ENCODE assay signal across 18 cellular contexts in the genomic region with DNA sequence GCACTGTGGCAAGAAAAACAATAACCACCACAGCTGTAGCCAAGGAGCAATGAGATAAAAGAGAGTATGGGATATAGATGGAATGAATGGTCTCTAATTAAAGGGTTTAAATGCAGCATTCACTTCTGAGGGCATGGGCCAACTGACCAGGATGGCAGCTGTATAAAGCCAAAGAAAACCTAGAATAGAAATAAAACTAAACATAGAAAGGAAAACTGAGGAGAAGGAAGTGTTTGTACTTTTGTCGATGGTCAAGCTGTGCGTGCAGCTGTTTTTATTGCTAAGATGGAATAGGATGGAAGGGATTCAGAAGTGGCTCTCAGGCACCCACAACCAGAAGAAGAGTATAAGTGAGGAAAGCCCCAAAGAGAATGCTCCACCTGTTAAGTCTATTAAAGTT. TPM values are rescaled to one million over a fixed set of nuclear protein-coding genes. Genes with fewer than 3 reads are reported as not detected.
DNase-seq lines count a peak whose midpoint lies in the region; ATAC-seq lines count a peak whose summit lies in the region.
"Had no signal": no experiment of that assay in that cellular context is flagged by ENCODE, and none has a peak within 500 bp of the region (broad histone marks: within the 10 kb centered on the region; RNA-seq: fewer than 3 reads in every experiment).

No MANE protein-coding gene starts in this region.

- peak overlapping the region; percentile 52 for H3K27ac ChIP-seq in neuronal stem cell (replicated peaks; ENCODE audit: low read length)
- H3K27ac ChIP-seq: BLaER1, C4-2B had no signal

- H3K23ac ChIP-seq in neuronal stem cell (ENCODE audit: low read depth, low read length, poor library complexity): no peak overlapping the region

- no peak overlapping the region for H2AFZ ChIP-seq in neuronal stem cell (ENCODE audit: low read length)

- H3K14ac ChIP-seq in neuronal stem cell (ENCODE audit: low read length): no peak overlapping the region

- no peak overlapping the region for H3K4ac ChIP-seq in neuronal stem cell (ENCODE audit: low read length)

- H2BK120ac ChIP-seq in neuronal stem cell (ENCODE audit: low read depth, low read length): no peak overlapping the region

- H3K36me3 ChIP-seq in neuronal stem cell (replicated peaks in 1 of 2; ENCODE audit: control insufficient read depth in 2 of 2, insufficient read depth in 2 of 2, low read length in 2 of 2): peaks cover 4 to 14% of the 10 kb centered on the region in 2 donors

- no peaks in the 10 kb centered on the region for H3K27me3 ChIP-seq in neuronal stem cell (ENCODE audit: control insufficient read depth in 3 of 3, insufficient read depth in 3 of 3, low read depth in 1 of 3, low read length in 3 of 3)
- H3K27me3 ChIP-seq: BLaER1 had no signal

- ATAC-seq in stimulated activated naive B cell treated with anti-CD40 and anti-IgM and Interleukin-4, amounts not matched to agents 10 μg/mL and 1 μg/mL and 100 μg/mL, for 72 hours (replicated peaks): no peak
- no peak for ATAC-seq in GM18519 (IDR thresholded peaks at IDR 0.05; ENCODE audit: low FRiP score, unreplicated experiment)
- ATAC-seq: CD8-positive, alpha-beta T cell; GM12878 had no signal

- H3K4me3 Mint-ChIP-seq in stimulated activated naive B cell treated with anti-CD40 and anti-IgM and Interleukin-4, amounts not matched to agents 10 μg/mL and 1 μg/mL and 100 μg/mL, for 72 hours: no peak overlapping the region
- H3K4me3 Mint-ChIP-seq: CD4-positive, CD25-positive, alpha-beta regulatory T cell; CD8-positive, alpha-beta T cell; HFFc6 had no signal

- H3K9me3 Mint-ChIP-seq in stimulated activated naive B cell treated with anti-CD40 and anti-IgM and Interleukin-4, amounts not matched to agents 10 μg/mL and 1 μg/mL and 100 μg/mL, for 72 hours: no peaks in the 10 kb centered on the region
- H3K9me3 Mint-ChIP-seq: CD4-positive, CD25-positive, alpha-beta regulatory T cell; CD8-positive, alpha-beta T cell; HFFc6 had no signal

- H4K91ac ChIP-seq in neuronal stem cell (ENCODE audit: low read depth, low read length, poor library complexity): no peak overlapping the region

- no peak overlapping the region for H2BK15ac ChIP-seq in neuronal stem cell (ENCODE audit: low read length)

- no peaks in the 10 kb centered on the region for H3K79me1 ChIP-seq in neuronal stem cell (ENCODE audit: low read depth, low read length)

- H2BK12ac ChIP-seq in neuronal stem cell (ENCODE audit: low read length): no peak overlapping the region

- H4K8ac ChIP-seq in neuronal stem cell (ENCODE audit: low read depth, low read length): no peak overlapping the region

- H3K9ac ChIP-seq in neuronal stem cell (ENCODE audit: low read depth, low read length, poor library complexity): no peak overlapping the region
- H3K9ac ChIP-seq: BLaER1 had no signal

- no peak overlapping the region for H2AK5ac ChIP-seq in neuronal stem cell (ENCODE audit: low read depth, low read length)

- no peaks in the 10 kb centered on the region for H3K9me3 ChIP-seq in neuronal stem cell (replicated peaks in 1 of 2; ENCODE audit: control insufficient read depth in 2 of 2, insufficient read depth in 1 of 2, low read depth in 1 of 2, low read length in 2 of 2)
- H3K9me3 ChIP-seq: BLaER1, Caco-2, HAP-1 had no signal

- WGBS in neuronal stem cell (ENCODE audit: extremely low coverage in 2 of 2, insufficient read length in 2 of 2, insufficient replicate concordance in 1 of 2), 2 donors: no CpG with 5 or more reads among the region's 2 CpGs

- H3K4me1 Mint-ChIP-seq in stimulated activated naive B cell treated with anti-CD40 and anti-IgM and Interleukin-4, amounts not matched to agents 10 μg/mL and 1 μg/mL and 100 μg/mL, for 72 hours: peaks cover 14 to 26% of the 10 kb centered on the region in 2 donors

- peaks cover 8% of the 10 kb centered on the region in 2 donors for H3K36me3 Mint-ChIP-seq in stimulated activated naive B cell treated with anti-CD40 and anti-IgM and Interleukin-4, amounts not matched to agents 10 μg/mL and 1 μg/mL and 100 μg/mL, for 72 hours

- H3K27ac Mint-ChIP-seq in stimulated activated naive B cell treated with anti-CD40 and anti-IgM and Interleukin-4, amounts not matched to agents 10 μg/mL and 1 μg/mL and 100 μg/mL, for 72 hours: no peak overlapping the region
- H3K27ac Mint-ChIP-seq: CD4-positive, CD25-positive, alpha-beta regulatory T cell; CD8-positive, alpha-beta T cell; HFFc6 had no signal

- H3K4me2 ChIP-seq in neuronal stem cell (ENCODE audit: insufficient read depth, low read length, poor library complexity, severe bottlenecking): no peak overlapping the region
- H3K4me2 ChIP-seq: BLaER1 had no signal

- H3K18ac ChIP-seq in neuronal stem cell (ENCODE audit: low read length): no peak overlapping the region

- H2BK5ac ChIP-seq in neuronal stem cell (ENCODE audit: low read length): no peak overlapping the region

- DNase-seq in NCI-H69 (lab: John Stamatoyannopoulos, UW) (peak; percentile 32), myocyte (ENCODE audit: low read depth) (peak; percentile 86), neuronal stem cell (ENCODE audit: low spot score) (no peak), NCI-H2029 treated with DMSO at 0.1 percent for 48 hours (lab: John Stamatoyannopoulos, UW) (no peak)
- no peak for DNase-seq in stimulated activated naive B cell treated with anti-CD40 and anti-IgM and Interleukin-4, amounts not matched to agents 10 μg/mL and 1 μg/mL and 100 μg/mL, for 72 hours
- DNase-seq: Caco-2; CD4-positive, CD25-positive, alpha-beta regulatory T cell; CD8-positive, alpha-beta T cell; DMS79; EL; GDM1; GOT3; HFFc6 had no signal

- no peak overlapping the region for H3K4me3 ChIP-seq in neuronal stem cell (ENCODE audit: low read length in 2 of 2)
- H3K4me3 ChIP-seq: BLaER1, GM12878, HAP-1 had no signal

- no peaks in the 10 kb centered on the region for H3K27me3 Mint-ChIP-seq in stimulated activated naive B cell treated with anti-CD40 and anti-IgM and Interleukin-4, amounts not matched to agents 10 μg/mL and 1 μg/mL and 100 μg/mL, for 72 hours
- H3K27me3 Mint-ChIP-seq: CD4-positive, CD25-positive, alpha-beta regulatory T cell had no signal

- H3K4me1 ChIP-seq in neuronal stem cell (ENCODE audit: control insufficient read depth in 2 of 2, insufficient read depth in 1 of 2, low read depth in 1 of 2, low read length in 2 of 2): peaks cover 2 to 15% of the 10 kb centered on the region in 2 donors
- H3K4me1 ChIP-seq: BLaER1 had no signal

RNA-seq across cellular contexts. Expression of a gene that starts 37.9 kb away (rescaled TPM):
- total RNA-seq in myocyte: 31.9 and 38.2 TPM in 2 replicates
- 22.3 TPM for polyA plus RNA-seq in myocyte (2012)
- polyA plus RNA-seq in neuronal stem cell (2013, experiment 1 of 2): 21.4 TPM
- 20.0 TPM for polyA plus RNA-seq in neuronal stem cell (2013, experiment 2 of 2)

RNA-seq across cellular contexts. Expression of a gene that starts 57.1 kb away (rescaled TPM):
- 39.4 and 44.8 TPM in 2 replicates for total RNA-seq in myocyte
- 30.7 TPM for polyA plus RNA-seq in myocyte (2012)
- polyA plus RNA-seq in neuronal stem cell (2013, experiment 1 of 2): 15.4 TPM
- polyA plus RNA-seq in neuronal stem cell (2013, experiment 2 of 2): 15.9 TPM

Comparison
In these comparisons a context has a peak if more than half of its experiments do, and no peak if none do; other contexts are left out.
1. DNase-seq: peak in NCI-H69 (single experiment) and myocyte (single experiment); none in neuronal stem cell (single experiment), stimulated activated naive B cell treated with anti-CD40 and anti-IgM and Interleukin-4, amounts not matched to agents 10 μg/mL and 1 μg/mL and 100 μg/mL, for 72 hours (single experiment) and NCI-H2029 treated with DMSO at 0.1 percent for 48 hours (single experiment).